1 cellular context compared by ENCODE assay signal in the genomic region with DNA sequence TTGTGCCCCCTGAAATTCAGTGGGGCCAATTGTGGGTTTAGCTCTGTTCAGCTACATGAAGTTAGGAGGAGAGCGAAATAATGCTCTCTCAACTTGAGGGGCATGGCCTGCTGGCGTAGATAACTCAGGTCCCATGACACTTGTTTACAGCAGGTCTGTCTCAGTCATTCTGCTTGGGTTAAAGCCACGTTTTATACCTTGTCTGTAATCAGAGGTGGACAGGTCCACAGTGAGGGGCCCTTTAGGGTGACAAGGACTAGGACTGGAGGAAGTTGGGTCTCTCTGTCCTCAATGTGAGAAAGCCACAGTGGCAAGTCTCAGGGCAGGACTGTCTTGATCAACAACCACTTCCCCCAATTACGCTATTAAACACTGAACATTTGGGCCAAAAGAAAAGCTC.
TF ChIP-seq lines count a peak whose summit lies in the region.

No MANE protein-coding gene starts in this region.

TF ChIP-seq in K562, 482 proteins besides CTCF, POLR2A, EP300 and RAD21 (continued from another document and continues in another):
- TF ChIP-seq, protein P1, sequence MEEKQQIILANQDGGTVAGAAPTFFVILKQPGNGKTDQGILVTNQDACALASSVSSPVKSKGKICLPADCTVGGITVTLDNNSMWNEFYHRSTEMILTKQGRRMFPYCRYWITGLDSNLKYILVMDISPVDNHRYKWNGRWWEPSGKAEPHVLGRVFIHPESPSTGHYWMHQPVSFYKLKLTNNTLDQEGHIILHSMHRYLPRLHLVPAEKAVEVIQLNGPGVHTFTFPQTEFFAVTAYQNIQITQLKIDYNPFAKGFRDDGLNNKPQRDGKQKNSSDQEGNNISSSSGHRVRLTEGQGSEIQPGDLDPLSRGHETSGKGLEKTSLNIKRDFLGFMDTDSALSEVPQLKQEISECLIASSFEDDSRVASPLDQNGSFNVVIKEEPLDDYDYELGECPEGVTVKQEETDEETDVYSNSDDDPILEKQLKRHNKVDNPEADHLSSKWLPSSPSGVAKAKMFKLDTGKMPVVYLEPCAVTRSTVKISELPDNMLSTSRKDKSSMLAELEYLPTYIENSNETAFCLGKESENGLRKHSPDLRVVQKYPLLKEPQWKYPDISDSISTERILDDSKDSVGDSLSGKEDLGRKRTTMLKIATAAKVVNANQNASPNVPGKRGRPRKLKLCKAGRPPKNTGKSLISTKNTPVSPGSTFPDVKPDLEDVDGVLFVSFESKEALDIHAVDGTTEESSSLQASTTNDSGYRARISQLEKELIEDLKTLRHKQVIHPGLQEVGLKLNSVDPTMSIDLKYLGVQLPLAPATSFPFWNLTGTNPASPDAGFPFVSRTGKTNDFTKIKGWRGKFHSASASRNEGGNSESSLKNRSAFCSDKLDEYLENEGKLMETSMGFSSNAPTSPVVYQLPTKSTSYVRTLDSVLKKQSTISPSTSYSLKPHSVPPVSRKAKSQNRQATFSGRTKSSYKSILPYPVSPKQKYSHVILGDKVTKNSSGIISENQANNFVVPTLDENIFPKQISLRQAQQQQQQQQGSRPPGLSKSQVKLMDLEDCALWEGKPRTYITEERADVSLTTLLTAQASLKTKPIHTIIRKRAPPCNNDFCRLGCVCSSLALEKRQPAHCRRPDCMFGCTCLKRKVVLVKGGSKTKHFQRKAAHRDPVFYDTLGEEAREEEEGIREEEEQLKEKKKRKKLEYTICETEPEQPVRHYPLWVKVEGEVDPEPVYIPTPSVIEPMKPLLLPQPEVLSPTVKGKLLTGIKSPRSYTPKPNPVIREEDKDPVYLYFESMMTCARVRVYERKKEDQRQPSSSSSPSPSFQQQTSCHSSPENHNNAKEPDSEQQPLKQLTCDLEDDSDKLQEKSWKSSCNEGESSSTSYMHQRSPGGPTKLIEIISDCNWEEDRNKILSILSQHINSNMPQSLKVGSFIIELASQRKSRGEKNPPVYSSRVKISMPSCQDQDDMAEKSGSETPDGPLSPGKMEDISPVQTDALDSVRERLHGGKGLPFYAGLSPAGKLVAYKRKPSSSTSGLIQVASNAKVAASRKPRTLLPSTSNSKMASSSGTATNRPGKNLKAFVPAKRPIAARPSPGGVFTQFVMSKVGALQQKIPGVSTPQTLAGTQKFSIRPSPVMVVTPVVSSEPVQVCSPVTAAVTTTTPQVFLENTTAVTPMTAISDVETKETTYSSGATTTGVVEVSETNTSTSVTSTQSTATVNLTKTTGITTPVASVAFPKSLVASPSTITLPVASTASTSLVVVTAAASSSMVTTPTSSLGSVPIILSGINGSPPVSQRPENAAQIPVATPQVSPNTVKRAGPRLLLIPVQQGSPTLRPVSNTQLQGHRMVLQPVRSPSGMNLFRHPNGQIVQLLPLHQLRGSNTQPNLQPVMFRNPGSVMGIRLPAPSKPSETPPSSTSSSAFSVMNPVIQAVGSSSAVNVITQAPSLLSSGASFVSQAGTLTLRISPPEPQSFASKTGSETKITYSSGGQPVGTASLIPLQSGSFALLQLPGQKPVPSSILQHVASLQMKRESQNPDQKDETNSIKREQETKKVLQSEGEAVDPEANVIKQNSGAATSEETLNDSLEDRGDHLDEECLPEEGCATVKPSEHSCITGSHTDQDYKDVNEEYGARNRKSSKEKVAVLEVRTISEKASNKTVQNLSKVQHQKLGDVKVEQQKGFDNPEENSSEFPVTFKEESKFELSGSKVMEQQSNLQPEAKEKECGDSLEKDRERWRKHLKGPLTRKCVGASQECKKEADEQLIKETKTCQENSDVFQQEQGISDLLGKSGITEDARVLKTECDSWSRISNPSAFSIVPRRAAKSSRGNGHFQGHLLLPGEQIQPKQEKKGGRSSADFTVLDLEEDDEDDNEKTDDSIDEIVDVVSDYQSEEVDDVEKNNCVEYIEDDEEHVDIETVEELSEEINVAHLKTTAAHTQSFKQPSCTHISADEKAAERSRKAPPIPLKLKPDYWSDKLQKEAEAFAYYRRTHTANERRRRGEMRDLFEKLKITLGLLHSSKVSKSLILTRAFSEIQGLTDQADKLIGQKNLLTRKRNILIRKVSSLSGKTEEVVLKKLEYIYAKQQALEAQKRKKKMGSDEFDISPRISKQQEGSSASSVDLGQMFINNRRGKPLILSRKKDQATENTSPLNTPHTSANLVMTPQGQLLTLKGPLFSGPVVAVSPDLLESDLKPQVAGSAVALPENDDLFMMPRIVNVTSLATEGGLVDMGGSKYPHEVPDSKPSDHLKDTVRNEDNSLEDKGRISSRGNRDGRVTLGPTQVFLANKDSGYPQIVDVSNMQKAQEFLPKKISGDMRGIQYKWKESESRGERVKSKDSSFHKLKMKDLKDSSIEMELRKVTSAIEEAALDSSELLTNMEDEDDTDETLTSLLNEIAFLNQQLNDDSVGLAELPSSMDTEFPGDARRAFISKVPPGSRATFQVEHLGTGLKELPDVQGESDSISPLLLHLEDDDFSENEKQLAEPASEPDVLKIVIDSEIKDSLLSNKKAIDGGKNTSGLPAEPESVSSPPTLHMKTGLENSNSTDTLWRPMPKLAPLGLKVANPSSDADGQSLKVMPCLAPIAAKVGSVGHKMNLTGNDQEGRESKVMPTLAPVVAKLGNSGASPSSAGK (IDR thresholded peaks at IDR 0.05) = peak; percentile 27; the same call in 1 of the 2 replicates
- peak; percentile 54; the same call in 1 of the 2 replicates for TF ChIP-seq MTA2 (IDR thresholded peaks at IDR 0.05; ENCODE audit: low read depth)
- TF ChIP-seq, protein P2, sequence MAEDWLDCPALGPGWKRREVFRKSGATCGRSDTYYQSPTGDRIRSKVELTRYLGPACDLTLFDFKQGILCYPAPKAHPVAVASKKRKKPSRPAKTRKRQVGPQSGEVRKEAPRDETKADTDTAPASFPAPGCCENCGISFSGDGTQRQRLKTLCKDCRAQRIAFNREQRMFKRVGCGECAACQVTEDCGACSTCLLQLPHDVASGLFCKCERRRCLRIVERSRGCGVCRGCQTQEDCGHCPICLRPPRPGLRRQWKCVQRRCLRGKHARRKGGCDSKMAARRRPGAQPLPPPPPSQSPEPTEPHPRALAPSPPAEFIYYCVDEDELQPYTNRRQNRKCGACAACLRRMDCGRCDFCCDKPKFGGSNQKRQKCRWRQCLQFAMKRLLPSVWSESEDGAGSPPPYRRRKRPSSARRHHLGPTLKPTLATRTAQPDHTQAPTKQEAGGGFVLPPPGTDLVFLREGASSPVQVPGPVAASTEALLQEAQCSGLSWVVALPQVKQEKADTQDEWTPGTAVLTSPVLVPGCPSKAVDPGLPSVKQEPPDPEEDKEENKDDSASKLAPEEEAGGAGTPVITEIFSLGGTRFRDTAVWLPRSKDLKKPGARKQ (CRISPR knock-in tag; IDR thresholded peaks at IDR 0.05) = no peak
- no peak for TF ChIP-seq ETV1 (tag; conservative IDR thresholded peaks at IDR 0.05; ENCODE audit: low read depth)
- TF ChIP-seq, protein P3, sequence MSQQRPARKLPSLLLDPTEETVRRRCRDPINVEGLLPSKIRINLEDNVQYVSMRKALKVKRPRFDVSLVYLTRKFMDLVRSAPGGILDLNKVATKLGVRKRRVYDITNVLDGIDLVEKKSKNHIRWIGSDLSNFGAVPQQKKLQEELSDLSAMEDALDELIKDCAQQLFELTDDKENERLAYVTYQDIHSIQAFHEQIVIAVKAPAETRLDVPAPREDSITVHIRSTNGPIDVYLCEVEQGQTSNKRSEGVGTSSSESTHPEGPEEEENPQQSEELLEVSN (IDR thresholded peaks at IDR 0.05; ENCODE audit: borderline replicate concordance in 1 of 2, extremely low read depth in 1 of 2, insufficient read depth in 1 of 2, insufficient read length in 1 of 2, low read depth in 1 of 2, low read length in 1 of 2, poor library complexity in 1 of 2, severe bottlenecking in 1 of 2) = peak in 1 of 2 experiments; percentile 17
- TF ChIP-seq, protein P4, sequence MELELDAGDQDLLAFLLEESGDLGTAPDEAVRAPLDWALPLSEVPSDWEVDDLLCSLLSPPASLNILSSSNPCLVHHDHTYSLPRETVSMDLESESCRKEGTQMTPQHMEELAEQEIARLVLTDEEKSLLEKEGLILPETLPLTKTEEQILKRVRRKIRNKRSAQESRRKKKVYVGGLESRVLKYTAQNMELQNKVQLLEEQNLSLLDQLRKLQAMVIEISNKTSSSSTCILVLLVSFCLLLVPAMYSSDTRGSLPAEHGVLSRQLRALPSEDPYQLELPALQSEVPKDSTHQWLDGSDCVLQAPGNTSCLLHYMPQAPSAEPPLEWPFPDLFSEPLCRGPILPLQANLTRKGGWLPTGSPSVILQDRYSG (tag; conservative IDR thresholded peaks at IDR 0.05; ENCODE audit: low read depth) = 0 out of 2 replicates have a peak, but pooled peaks have one; percentile 20
- TF ChIP-seq KLF10 (CRISPR knock-in tag; IDR thresholded peaks at IDR 0.05) = no peak
- peak; percentile 56 for TF ChIP-seq TAL1 (IDR thresholded peaks at IDR 0.05)
- TF ChIP-seq GTF2A2 (tag; IDR thresholded peaks at IDR 0.05) = no peak
- no peak for TF ChIP-seq PPARD (CRISPR knock-in tag; IDR thresholded peaks at IDR 0.05)
- no peak for TF ChIP-seq ZNF384 (IDR thresholded peaks at IDR 0.05; ENCODE audit: low read depth, low read length)
- TF ChIP-seq ZNF695 (CRISPR knock-in tag; IDR thresholded peaks at IDR 0.05) = no peak
- TF ChIP-seq ZNF143 (CRISPR knock-in tag; IDR thresholded peaks at IDR 0.05) = no peak
- TF ChIP-seq, protein P5, sequence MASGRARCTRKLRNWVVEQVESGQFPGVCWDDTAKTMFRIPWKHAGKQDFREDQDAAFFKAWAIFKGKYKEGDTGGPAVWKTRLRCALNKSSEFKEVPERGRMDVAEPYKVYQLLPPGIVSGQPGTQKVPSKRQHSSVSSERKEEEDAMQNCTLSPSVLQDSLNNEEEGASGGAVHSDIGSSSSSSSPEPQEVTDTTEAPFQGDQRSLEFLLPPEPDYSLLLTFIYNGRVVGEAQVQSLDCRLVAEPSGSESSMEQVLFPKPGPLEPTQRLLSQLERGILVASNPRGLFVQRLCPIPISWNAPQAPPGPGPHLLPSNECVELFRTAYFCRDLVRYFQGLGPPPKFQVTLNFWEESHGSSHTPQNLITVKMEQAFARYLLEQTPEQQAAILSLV (tag; IDR thresholded peaks at IDR 0.05) = no peak
- TF ChIP-seq, protein P6, sequence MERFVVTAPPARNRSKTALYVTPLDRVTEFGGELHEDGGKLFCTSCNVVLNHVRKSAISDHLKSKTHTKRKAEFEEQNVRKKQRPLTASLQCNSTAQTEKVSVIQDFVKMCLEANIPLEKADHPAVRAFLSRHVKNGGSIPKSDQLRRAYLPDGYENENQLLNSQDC (CRISPR knock-in tag; IDR thresholded peaks at IDR 0.05) = no peak
- no peak for TF ChIP-seq ZNF311 (CRISPR knock-in tag; IDR thresholded peaks at IDR 0.05)
- peak; percentile 83 for TF ChIP-seq NFIC (IDR thresholded peaks at IDR 0.05)
- peak; percentile 5 for TF ChIP-seq MEIS2 (IDR thresholded peaks at IDR 0.05; ENCODE audit: partially characterized antibody)
- no peak for TF ChIP-seq CCAR2 (IDR thresholded peaks at IDR 0.05; ENCODE audit: low read depth, low read length)
- TF ChIP-seq, protein P7, sequence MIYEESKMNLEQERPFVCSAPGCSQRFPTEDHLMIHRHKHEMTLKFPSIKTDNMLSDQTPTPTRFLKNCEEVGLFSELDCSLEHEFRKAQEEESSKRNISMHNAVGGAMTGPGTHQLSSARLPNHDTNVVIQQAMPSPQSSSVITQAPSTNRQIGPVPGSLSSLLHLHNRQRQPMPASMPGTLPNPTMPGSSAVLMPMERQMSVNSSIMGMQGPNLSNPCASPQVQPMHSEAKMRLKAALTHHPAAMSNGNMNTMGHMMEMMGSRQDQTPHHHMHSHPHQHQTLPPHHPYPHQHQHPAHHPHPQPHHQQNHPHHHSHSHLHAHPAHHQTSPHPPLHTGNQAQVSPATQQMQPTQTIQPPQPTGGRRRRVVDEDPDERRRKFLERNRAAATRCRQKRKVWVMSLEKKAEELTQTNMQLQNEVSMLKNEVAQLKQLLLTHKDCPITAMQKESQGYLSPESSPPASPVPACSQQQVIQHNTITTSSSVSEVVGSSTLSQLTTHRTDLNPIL (CRISPR knock-in tag; IDR thresholded peaks at IDR 0.05) = no peak
- TF ChIP-seq ZNF134 (CRISPR knock-in tag; conservative IDR thresholded peaks at IDR 0.05) = no peak
- TF ChIP-seq, protein P8, sequence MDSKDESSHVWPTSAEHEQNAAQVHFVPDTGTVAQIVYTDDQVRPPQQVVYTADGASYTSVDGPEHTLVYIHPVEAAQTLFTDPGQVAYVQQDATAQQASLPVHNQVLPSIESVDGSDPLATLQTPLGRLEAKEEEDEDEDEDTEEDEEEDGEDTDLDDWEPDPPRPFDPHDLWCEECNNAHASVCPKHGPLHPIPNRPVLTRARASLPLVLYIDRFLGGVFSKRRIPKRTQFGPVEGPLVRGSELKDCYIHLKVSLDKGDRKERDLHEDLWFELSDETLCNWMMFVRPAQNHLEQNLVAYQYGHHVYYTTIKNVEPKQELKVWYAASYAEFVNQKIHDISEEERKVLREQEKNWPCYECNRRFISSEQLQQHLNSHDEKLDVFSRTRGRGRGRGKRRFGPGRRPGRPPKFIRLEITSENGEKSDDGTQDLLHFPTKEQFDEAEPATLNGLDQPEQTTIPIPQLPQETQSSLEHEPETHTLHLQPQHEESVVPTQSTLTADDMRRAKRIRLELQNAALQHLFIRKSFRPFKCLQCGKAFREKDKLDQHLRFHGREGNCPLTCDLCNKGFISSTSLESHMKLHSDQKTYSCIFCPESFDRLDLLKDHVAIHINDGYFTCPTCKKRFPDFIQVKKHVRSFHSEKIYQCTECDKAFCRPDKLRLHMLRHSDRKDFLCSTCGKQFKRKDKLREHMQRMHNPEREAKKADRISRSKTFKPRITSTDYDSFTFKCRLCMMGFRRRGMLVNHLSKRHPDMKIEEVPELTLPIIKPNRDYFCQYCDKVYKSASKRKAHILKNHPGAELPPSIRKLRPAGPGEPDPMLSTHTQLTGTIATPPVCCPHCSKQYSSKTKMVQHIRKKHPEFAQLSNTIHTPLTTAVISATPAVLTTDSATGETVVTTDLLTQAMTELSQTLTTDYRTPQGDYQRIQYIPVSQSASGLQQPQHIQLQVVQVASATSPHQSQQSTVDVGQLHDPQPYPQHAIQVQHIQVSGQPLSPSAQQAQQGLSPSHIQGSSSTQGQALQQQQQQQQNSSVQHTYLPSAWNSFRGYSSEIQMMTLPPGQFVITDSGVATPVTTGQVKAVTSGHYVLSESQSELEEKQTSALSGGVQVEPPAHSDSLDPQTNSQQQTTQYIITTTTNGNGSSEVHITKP (IDR thresholded peaks at IDR 0.05; ENCODE audit: partially characterized antibody) = peak; percentile 83
- no peak for TF ChIP-seq KDM2B (CRISPR knock-in tag; IDR thresholded peaks at IDR 0.05)
